8 cellular contexts compared by ENCODE assay signal in the genomic region with DNA sequence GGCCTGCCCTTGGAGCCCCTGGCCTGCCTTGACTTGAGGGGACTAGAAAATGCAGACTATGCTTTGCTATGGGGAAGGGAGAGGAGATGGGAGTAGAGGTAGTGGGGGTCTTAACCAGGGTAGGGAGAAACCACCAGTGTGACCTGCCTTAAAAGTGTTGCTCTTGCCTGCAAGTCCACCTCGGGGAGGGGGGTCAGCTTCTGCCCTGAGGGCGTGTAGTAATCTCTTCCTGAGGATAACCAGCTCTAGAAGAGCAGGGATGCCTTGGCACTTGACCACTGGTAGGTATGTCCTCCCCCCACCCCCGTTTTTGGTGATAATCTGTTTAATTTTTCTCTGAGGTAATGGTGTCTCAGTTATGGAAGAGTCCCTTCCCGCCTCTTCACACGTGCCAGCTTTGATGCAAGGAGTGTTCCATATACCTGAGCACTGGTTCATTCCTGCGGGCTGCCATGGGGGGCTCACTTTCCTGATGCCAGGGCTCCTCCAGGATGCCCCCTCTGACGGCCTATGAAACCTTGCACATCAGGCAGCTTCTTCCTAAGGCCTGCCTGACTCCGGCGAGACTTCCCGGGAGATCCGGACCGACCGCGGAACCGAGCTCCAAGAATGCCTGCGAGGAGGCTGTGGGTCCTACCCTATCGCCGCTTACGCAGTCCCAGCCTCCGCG. TPM values are rescaled to one million over a fixed set of nuclear protein-coding genes. Genes with fewer than 3 reads are reported as not detected.
DNase-seq lines count a peak whose midpoint lies in the region; ATAC-seq and TF ChIP-seq lines count a peak whose summit lies in the region.

No MANE protein-coding gene starts in this region.

- H3K36me3 ChIP-seq in Caco-2 (ENCODE audit: control insufficient read depth, insufficient read depth, low read length) (peaks cover 1% of the 10 kb centered on the region), MM.1S (replicated peaks; ENCODE audit: insufficient read depth, low read length) (no peaks in the 10 kb centered on the region), colonic mucosa (no peaks in the 10 kb centered on the region), neural cell (ENCODE audit: insufficient read depth, low read length) (no peaks in the 10 kb centered on the region), MG63 (no peaks in the 10 kb centered on the region)

- CTCF ChIA-PET in Caco-2 (lab: Charles Lee) = interaction anchor here (0.7 to 3.2 kb wide), 6 partner anchors 18 to 143 kb away, joined by 3 to 54 read pairs (median 6); partner anchors contain the start of genes DALRD3, LAMB2, NDUFAF3 and WDR6

- no peaks in the 10 kb centered on the region for H3K9me3 ChIP-seq in Caco-2
- no peaks in the 10 kb centered on the region for H3K9me3 ChIP-seq in MM.1S (replicated peaks; ENCODE audit: insufficient read depth, low read length)
- no peaks in the 10 kb centered on the region for H3K9me3 ChIP-seq in colonic mucosa
- no peaks in the 10 kb centered on the region for H3K9me3 ChIP-seq in neural cell (ENCODE audit: low read length)
- no peaks in the 10 kb centered on the region for H3K9me3 ChIP-seq in MG63

- H3K9me2 ChIP-seq in MM.1S (replicated peaks; ENCODE audit: insufficient read depth, low read length) = no peaks in the 10 kb centered on the region
- H3K9me2 ChIP-seq in neural cell (ENCODE audit: insufficient read depth, low read length) = no peaks in the 10 kb centered on the region

- no peak for ATAC-seq in GM19395 (IDR thresholded peaks at IDR 0.05; ENCODE audit: unreplicated experiment)
- ATAC-seq in HG03469 (IDR thresholded peaks at IDR 0.05; ENCODE audit: unreplicated experiment) = no peak

- H3K4me2 ChIP-seq in MM.1S (ENCODE audit: low read depth, low read length) (peak overlapping the region; percentile 97), neural cell (ENCODE audit: low read length) (peak overlapping the region; percentile 65)

- H3K36me3 Mint-ChIP-seq in Caco-2 (ENCODE audit: insufficient read depth, unreplicated experiment) = peaks cover 34% of the 10 kb centered on the region

- peaks cover 40% of the 10 kb centered on the region for H3K79me2 ChIP-seq in MM.1S (ENCODE audit: low read length)
- peaks cover 16% of the 10 kb centered on the region for H3K79me2 ChIP-seq in neural cell (replicated peaks; ENCODE audit: insufficient read depth, low read length)

- H4K20me1 ChIP-seq in MM.1S (ENCODE audit: insufficient read depth, low read length) (no peaks in the 10 kb centered on the region), neural cell (ENCODE audit: insufficient read depth) (no peaks in the 10 kb centered on the region)

- peak overlapping the region; percentile 96 for H2AFZ ChIP-seq in MM.1S (ENCODE audit: low read length)
- H2AFZ ChIP-seq in neural cell (ENCODE audit: low read depth, low read length) = peak overlapping the region; percentile 43

- DNase-seq in Caco-2 = no peak
- peak; percentile 12 for DNase-seq in MM.1S
- no peak for DNase-seq in colonic mucosa
- DNase-seq in LoVo (ENCODE audit: low spot score) = no peak
- DNase-seq in MG63 = no peak

- no peak for TF ChIP-seq EP300 in neural cell (conservative IDR thresholded peaks at IDR 0.05; ENCODE audit: poor library complexity, severe bottlenecking)

- no peaks in the 10 kb centered on the region for H3K9me3 Mint-ChIP-seq in Caco-2 (ENCODE audit: unreplicated experiment)

- peaks cover 3% of the 10 kb centered on the region; the same call in 1 of the 2 replicates for H3F3A ChIP-seq in MM.1S (ENCODE audit: insufficient read depth, low read length)
- peaks cover 6% of the 10 kb centered on the region for H3F3A ChIP-seq in neural cell (ENCODE audit: insufficient read depth, low read length, poor library complexity, severe bottlenecking)

- TF ChIP-seq RAD21 in neural cell (conservative IDR thresholded peaks at IDR 0.05) = no peak

- H3K9ac ChIP-seq in MM.1S (ENCODE audit: low read length) = peak overlapping the region; percentile 75
- peak overlapping the region; percentile 88 to 96 for H3K9ac ChIP-seq in colonic mucosa (ENCODE audit: low read depth in 2 of 2, low read length in 2 of 2)
- peak overlapping the region; percentile 79 for H3K9ac ChIP-seq in neural cell (ENCODE audit: low read length)

- peak overlapping the region; percentile 95 for H3K4me3 ChIP-seq in Caco-2 (ENCODE audit: low read depth, low read length)
- peak overlapping the region; percentile 68 for H3K4me3 ChIP-seq in MM.1S (ENCODE audit: low read length)
- peak overlapping the region; percentile 99 for H3K4me3 ChIP-seq in colonic mucosa
- H3K4me3 ChIP-seq in neural cell (ENCODE audit: low read length) = peak overlapping the region; percentile 83
- no peak overlapping the region for H3K4me3 ChIP-seq in MG63

- POLR2A ChIA-PET in Caco-2 (lab: Charles Lee) = interaction anchor here (0.6 to 1.7 kb wide), 3 partner anchors 18 to 555 kb away, joined by 3 to 24 read pairs (median 9); partner anchors contain the start of gene WDR6

- peak overlapping the region; percentile 98 for H3K27ac Mint-ChIP-seq in Caco-2 (ENCODE audit: unreplicated experiment)

- intact Hi-C loops in Caco-2 (cut with micrococcal nuclease; ENCODE audit: unreplicated experiment) = loop anchor here (1.0 to 2.0 kb wide), 2 partner anchors 18 to 104 kb away; partner anchors contain the start of gene WDR6
- intact Hi-C loops in colonic mucosa (cut with DNase I) = loop anchor here (5.0 to 10.0 kb wide), 2 partner anchors 106 to 458 kb away; partner anchors contain the start of gene QRICH1

- TF ChIP-seq CTCF in Caco-2 (IDR thresholded peaks at IDR 0.05; ENCODE audit: insufficient read depth in 1 of 2, low read depth in 1 of 2, low read length in 1 of 2, severe bottlenecking in 1 of 2, unreplicated experiment in 1 of 2) (no peak), MM.1S (IDR thresholded peaks at IDR 0.05; ENCODE audit: low read length) (no peak), colonic mucosa (IDR thresholded peaks at IDR 0.05) (no peak), neural cell (IDR thresholded peaks at IDR 0.05; ENCODE audit: poor library complexity, severe bottlenecking) (no peak)

- peaks cover 13% of the 10 kb centered on the region for H3K4me1 ChIP-seq in Caco-2
- H3K4me1 ChIP-seq in MM.1S (ENCODE audit: low read length) = peaks cover 13% of the 10 kb centered on the region
- peaks cover 16% of the 10 kb centered on the region for H3K4me1 ChIP-seq in colonic mucosa

- TSS peak; percentile 80 for BruUV-seq in Caco-2 (replicated peaks; lab: Mats Ljungman, UMichigan)

- H3K27me3 ChIP-seq in Caco-2 (replicated peaks; ENCODE audit: control insufficient read depth, insufficient read depth, low read length) (no peaks in the 10 kb centered on the region), MM.1S (replicated peaks; ENCODE audit: insufficient read depth, low read length) (no peaks in the 10 kb centered on the region), colonic mucosa (no peaks in the 10 kb centered on the region), neural cell (ENCODE audit: insufficient read depth, low read depth, low read length) (no peaks in the 10 kb centered on the region), MG63 (no peaks in the 10 kb centered on the region)

- H3K27me3 Mint-ChIP-seq in Caco-2 (ENCODE audit: insufficient read depth, unreplicated experiment) = no peaks in the 10 kb centered on the region

- peak overlapping the region; percentile 96 for H3K4me3 Mint-ChIP-seq in Caco-2 (ENCODE audit: unreplicated experiment)

- H3K27ac ChIP-seq in MM.1S (ENCODE audit: low read length) (peak overlapping the region; percentile 70; the same call in 1 of the 2 replicates), colonic mucosa (peak overlapping the region; percentile 94), neural cell (ENCODE audit: low read length) (peak overlapping the region; percentile 92)

- peaks cover 13% of the 10 kb centered on the region for H3K4me1 Mint-ChIP-seq in Caco-2 (ENCODE audit: low read depth, unreplicated experiment)

TF ChIP-seq in neural cell, 6 proteins besides CTCF, POLR2A, EP300 and RAD21:
- no peak for TF ChIP-seq EZH2 (IDR thresholded peaks at IDR 0.05; ENCODE audit: borderline replicate concordance, insufficient read depth, low read length, poor library complexity, severe bottlenecking)
- TF ChIP-seq POLR2AphosphoS5 (IDR thresholded peaks at IDR 0.05) = no peak
- peak; percentile 16 for TF ChIP-seq MXI1 (conservative IDR thresholded peaks at IDR 0.05; ENCODE audit: poor library complexity, severe bottlenecking)
- peak; percentile 64 for TF ChIP-seq TAF1 (IDR thresholded peaks at IDR 0.05; ENCODE audit: low read depth)

RNA-seq across cellular contexts. Expression of gene P4HTM, which starts 0.8 kb away (rescaled TPM):
- total RNA-seq in Caco-2 (2022) (24.4 and 25.5 TPM in 2 replicates), colonic mucosa (10 to 100 TPM; 34.9 to 73.9 TPM)
- polyA plus RNA-seq in neural cell = 97.3 and 111 TPM in 2 replicates
- 49.3 and 58.4 TPM in 2 replicates for polyA minus RNA-seq in neural cell
- total RNA-seq in MG63 (2014; rRNA removed; shearing (Covaris generic); ENCODE audit: low replicate concordance) = not detected in 2 replicates

RNA-seq across cellular contexts. Expression of gene WDR6, which starts 17.9 kb away (rescaled TPM):
- total RNA-seq in Caco-2 (2022) = 184 and 185 TPM in 2 replicates
- 100 to 1,000 TPM in 1 of 2 donors, 10 to 100 TPM in 1; 92.3 to 150 TPM for total RNA-seq in colonic mucosa
- polyA plus RNA-seq in neural cell = 315 and 326 TPM in 2 replicates
- 162 TPM in 2 replicates for polyA minus RNA-seq in neural cell
- total RNA-seq in MG63 (2014; rRNA removed; shearing (Covaris generic); ENCODE audit: low replicate concordance) = 72.7 and 77.2 TPM in 2 replicates

RNA-seq across cellular contexts. Expression of gene DALRD3, which starts 29.1 kb away (rescaled TPM):
- total RNA-seq in Caco-2 (2022) = 21.4 and 21.5 TPM in 2 replicates
- 10 to 100 TPM; 22.0 to 23.5 TPM for total RNA-seq in colonic mucosa
- polyA plus RNA-seq in neural cell = 121 and 145 TPM in 2 replicates
- 31.6 and 32.4 TPM in 2 replicates for polyA minus RNA-seq in neural cell
- total RNA-seq in MG63 (2014; rRNA removed; shearing (Covaris generic); ENCODE audit: low replicate concordance) = 15.9 and 18.6 TPM in 2 replicates

RNA-seq across cellular contexts. Expression of gene NDUFAF3, which starts 32.7 kb away (rescaled TPM):
- total RNA-seq in Caco-2 (2022) (65.9 and 68.7 TPM in 2 replicates), colonic mucosa (10 to 100 TPM; 62.2 to 98.4 TPM)
- 36.2 and 49.0 TPM in 2 replicates for polyA plus RNA-seq in neural cell
- polyA minus RNA-seq in neural cell = 31.0 and 41.6 TPM in 2 replicates
- total RNA-seq in MG63 (2014; rRNA removed; shearing (Covaris generic); ENCODE audit: low replicate concordance) = 37.8 and 91.3 TPM in 2 replicates

RNA-seq across cellular contexts. Expression of gene IMPDH2, which starts 39.9 kb away (rescaled TPM):
- total RNA-seq in Caco-2 (2022) = 233 and 240 TPM in 2 replicates
- total RNA-seq in colonic mucosa = 100 to 1,000 TPM; 126 to 249 TPM
- polyA plus RNA-seq in neural cell = 137 and 148 TPM in 2 replicates
- 79.9 and 80.3 TPM in 2 replicates for polyA minus RNA-seq in neural cell
- 304 and 356 TPM in 2 replicates for total RNA-seq in MG63 (2014; rRNA removed; shearing (Covaris generic); ENCODE audit: low replicate concordance)

Comparison
In these comparisons a context has a peak if more than half of its experiments do, and no peak if none do; other contexts are left out.
1. RNA of gene P4HTM, which starts 0.8 kb away (total RNA-seq): 34.9 to 73.9 TPM in colonic mucosa and 24.4 to 25.5 TPM in Caco-2; not detected in MG63; every median in the first group is over 10 times any median in the second.
2. Peak in every context shown above with its lines, with median percentiles within 50 percentile points of each other: H3K27ac ChIP-seq and H3K9ac ChIP-seq.